16 cellular contexts compared by ENCODE assay signal in the genomic region with DNA sequence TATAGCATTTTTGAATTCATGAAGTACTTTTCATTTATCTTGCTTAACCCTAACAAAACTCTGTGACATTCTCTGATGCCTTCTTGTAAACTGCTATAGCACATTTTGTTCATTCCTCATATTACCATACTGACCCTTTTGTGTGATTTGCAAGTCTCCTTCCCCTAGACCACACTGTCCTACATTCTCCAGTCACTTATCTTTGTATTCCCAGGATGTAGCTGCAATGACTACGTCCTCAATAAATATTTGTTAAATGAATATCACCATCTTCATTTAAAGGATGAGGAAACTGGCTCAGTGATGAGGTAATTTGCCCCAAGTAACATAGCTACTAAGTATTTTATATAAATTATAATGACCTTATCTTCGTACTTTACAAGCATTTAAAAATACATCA.
"Had no signal": no experiment of that assay in that cellular context is flagged by ENCODE, and none has a peak within 500 bp of the region (broad histone marks: within the 10 kb centered on the region; RNA-seq: fewer than 3 reads in every experiment).

No MANE protein-coding gene starts in this region.

- H3K27ac Mint-ChIP-seq: activated naive CD4-positive, alpha-beta T cell treated with anti-CD3 and anti-CD28 coated beads for 36 hours; memory B cell; nephron; stimulated activated memory B cell treated with anti-CD40 and anti-IgM and Interleukin-4, amounts not matched to agents 10 μg/mL and 1 μg/mL and 100 μg/mL, for 72 hours had no signal

- H3K4me3 ChIP-seq: adrenal gland, coronary artery, tibial artery, uterus had no signal

- H3K9me3 ChIP-seq: adrenal gland, tibial artery, uterus had no signal

- H3K4me3 Mint-ChIP-seq: activated naive CD4-positive, alpha-beta T cell treated with anti-CD3 and anti-CD28 coated beads for 36 hours; memory B cell; nephron; stimulated activated memory B cell treated with anti-CD40 and anti-IgM and Interleukin-4, amounts not matched to agents 10 μg/mL and 1 μg/mL and 100 μg/mL, for 72 hours had no signal

- H3K9me3 Mint-ChIP-seq: activated naive CD4-positive, alpha-beta T cell treated with anti-CD3 and anti-CD28 coated beads for 36 hours; memory B cell; nephron; stimulated activated memory B cell treated with anti-CD40 and anti-IgM and Interleukin-4, amounts not matched to agents 10 μg/mL and 1 μg/mL and 100 μg/mL, for 72 hours had no signal

- H3K4me1 ChIP-seq: adrenal gland, uterus had no signal

- H3K36me3 ChIP-seq: uterus had no signal

- H3K27me3 ChIP-seq: adrenal gland, tibial artery had no signal

- H3K27ac ChIP-seq: adrenal gland, coronary artery, tibial artery, uterus had no signal

- DNase-seq: activated CD4-positive, alpha-beta T cell treated with anti-CD3 and anti-CD28 coated beads, Interleukin-2, amount 50 U/mL, for 1 hour; activated CD8-positive, alpha-beta memory T cell treated with anti-CD3 and anti-CD28 coated beads for 24 hours; activated naive CD4-positive, alpha-beta T cell treated with anti-CD3 and anti-CD28 coated beads for 36 hours; adrenal gland; central memory CD4-positive, alpha-beta T cell; foreskin melanocyte; kidney glomerular epithelial cell; left ventricle myocardium superior; occipital lobe; T-helper 2 cell; tibial artery; uterus had no signal

- H3K27me3 Mint-ChIP-seq: memory B cell; stimulated activated memory B cell treated with anti-CD40 and anti-IgM and Interleukin-4, amounts not matched to agents 10 μg/mL and 1 μg/mL and 100 μg/mL, for 72 hours had no signal
